In the genomic region with DNA sequence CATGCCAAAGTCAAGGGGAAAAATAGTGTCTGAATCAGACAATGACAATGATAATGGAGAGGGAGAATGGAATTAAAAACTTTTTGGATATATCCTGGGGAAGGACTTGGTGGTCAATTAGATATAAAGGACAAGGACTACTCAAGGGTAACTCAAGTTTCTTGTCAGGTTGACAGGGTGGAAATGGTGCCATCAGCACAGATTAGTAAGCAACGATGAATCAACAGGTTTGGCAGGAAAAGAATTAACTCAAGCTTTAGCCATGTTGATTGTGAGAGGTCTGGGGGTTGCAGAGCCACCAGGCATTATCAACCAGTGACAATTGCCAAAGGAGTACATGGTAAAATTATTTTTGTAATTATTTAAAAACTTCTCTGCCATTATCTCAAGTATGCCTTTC, we compare ENCODE assay signal across 27 cellular contexts.
"Had no signal": no experiment of that assay in that cellular context is flagged by ENCODE, and none has a peak within 500 bp of the region (broad histone marks: within the 10 kb centered on the region; RNA-seq: fewer than 3 reads in every experiment).

No MANE protein-coding gene starts in this region.

- H3K4me3 ChIP-seq: left ventricle myocardium inferior, lung, neural progenitor cell, right atrium auricular region, right lobe of liver, smooth muscle cell, stomach, testis, thyroid gland, transverse colon, upper lobe of left lung, vagina had no signal

- H3K79me2 ChIP-seq: parathyroid adenoma had no signal

- H3K4me1 ChIP-seq: left ventricle myocardium inferior, parathyroid adenoma, right atrium auricular region, stomach, testis, thyroid gland, transverse colon, upper lobe of left lung, vagina had no signal

- H2AFZ ChIP-seq: neural progenitor cell, parathyroid adenoma had no signal

- H3K9me3 ChIP-seq: left ventricle myocardium inferior, neutrophil, right atrium auricular region, right lobe of liver, stomach, testis, thyroid gland, transverse colon, upper lobe of left lung, vagina had no signal

- H3K27me3 ChIP-seq: neural progenitor cell, neutrophil, right atrium auricular region, right lobe of liver, testis, thyroid gland, transverse colon, upper lobe of left lung, vagina had no signal

- H3K27ac ChIP-seq: left ventricle myocardium inferior, neural progenitor cell, neutrophil, parathyroid adenoma, right atrium auricular region, right lobe of liver, stomach, testis, thyroid gland, transverse colon, upper lobe of left lung, vagina had no signal

- H3K9ac ChIP-seq: neural progenitor cell, parathyroid adenoma had no signal

- FAIRE-seq: islet of Langerhans had no signal

- H3K36me3 ChIP-seq: left ventricle myocardium inferior, neural progenitor cell, neutrophil, right atrium auricular region, right lobe of liver, stomach, thyroid gland, transverse colon, upper lobe of left lung, vagina had no signal

- DNase-seq: hippocampal formation; left ventricle myocardium inferior; mesendoderm; naive B cell; natural killer cell; nephron progenitor cell; occipital lobe; right lobe of liver; stimulated activated CD4-positive, alpha-beta T cell treated with anti-CD3 and anti-CD28 coated beads, Interleukin-1b, Interleukin-23, amount 100 ng/mL, for 48 hours; stimulated activated CD4-positive, alpha-beta T cell treated with anti-CD3 and anti-CD28 coated beads, Interleukin-2, amount 100 ng/mL, for 48 hours; stimulated activated CD4-positive, alpha-beta T cell treated with anti-CD3 and anti-CD28 coated beads, Interleukin-4, amount 100 ng/mL, for 4 hours; stimulated activated CD8-positive, alpha-beta memory T cell treated with anti-CD3 and anti-CD28 coated beads, Interleukin-4, amount 100 ng/mL, for 48 hours; stimulated activated naive CD8-positive, alpha-beta T cell treated with anti-CD3 and anti-CD28 coated beads, Interleukin-15, Interleukin-2, amounts not matched to agents 100 U/mL and 50 U/mL, for 24 hours; stomach; testis; thyroid gland; transverse colon; upper lobe of left lung had no signal

- H3K4me2 ChIP-seq: neural progenitor cell, smooth muscle cell had no signal

- ATAC-seq: natural killer cell; right lobe of liver; stimulated activated memory B cell treated with anti-CD40 and anti-IgM and Interleukin-4, amounts not matched to agents 10 μg/mL and 1 μg/mL and 100 μg/mL, for 72 hours; stimulated activated naive CD8-positive, alpha-beta T cell treated with anti-CD3 and anti-CD28 coated beads, Interleukin-15, Interleukin-2, amounts not matched to agents 100 U/mL and 50 U/mL, for 24 hours had no signal
